Comparison of ENCODE assay signal across 8 cellular contexts in the genomic region with DNA sequence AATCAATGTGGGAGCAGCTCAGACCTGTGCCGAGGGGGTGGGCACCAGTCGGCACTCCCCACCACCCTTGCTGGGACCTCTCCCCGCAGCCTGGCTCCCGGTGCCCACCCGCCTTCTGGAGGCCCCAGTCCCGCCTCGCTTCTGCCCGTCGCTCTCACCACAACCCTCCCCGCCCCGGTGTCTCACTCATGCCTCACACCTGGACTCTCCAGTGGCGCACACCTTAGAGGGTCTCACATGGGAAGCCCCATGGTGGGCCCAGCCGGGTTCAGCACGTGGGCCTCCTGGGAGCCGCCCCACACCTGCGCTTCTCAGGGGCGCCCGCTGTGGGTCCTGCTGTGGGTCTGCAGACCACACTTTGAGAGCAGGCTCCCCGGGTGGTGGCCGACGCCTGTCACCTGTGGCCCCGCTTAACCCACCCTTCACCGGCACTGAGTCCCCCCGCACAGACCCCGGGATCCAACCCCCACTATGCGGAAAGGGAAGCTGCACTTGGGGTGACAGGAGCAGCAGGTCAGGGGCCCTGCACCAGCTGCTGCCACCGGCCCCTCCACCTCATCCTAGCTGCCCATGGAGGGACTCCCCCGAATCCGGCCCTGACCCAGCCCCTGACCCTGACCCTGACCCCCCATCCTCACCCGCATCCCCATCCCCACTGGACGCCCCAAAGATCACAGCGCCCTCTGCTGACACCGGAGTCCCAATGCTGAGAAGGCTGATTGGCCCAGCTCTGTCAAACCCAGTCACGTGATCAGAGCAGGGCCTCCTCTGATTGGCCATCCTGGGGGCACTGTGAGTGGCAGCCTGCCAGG. TPM values are rescaled to one million over a fixed set of nuclear protein-coding genes. Genes with fewer than 3 reads are reported as not detected.
DNase-seq lines count a peak whose midpoint lies in the region; FAIRE-seq and TF ChIP-seq lines count a peak whose summit lies in the region.

No MANE protein-coding gene starts in this region.

- H3K27me3 ChIP-seq in bronchial epithelial cell (ENCODE audit: control insufficient read depth, insufficient read depth, low read length): no peaks in the 10 kb centered on the region

- peak; percentile 27 for TF ChIP-seq CTCF in bronchial epithelial cell (IDR thresholded peaks at IDR 0.05; ENCODE audit: insufficient read depth, low read length, severe bottlenecking)

- no peaks in the 10 kb centered on the region for H3K36me3 ChIP-seq in bronchial epithelial cell (ENCODE audit: control insufficient read depth, insufficient read depth, low read length)

- peak; percentile 33 for DNase-seq in NCI-H2196 (lab: John Stamatoyannopoulos, UW; ENCODE audit: unreplicated experiment)
- DNase-seq in NCI-H2196 treated with DMSO at 0.1 percent for 48 hours (lab: John Stamatoyannopoulos, UW; ENCODE audit: unreplicated experiment): no peak
- DNase-seq in RPMI8226: peak; percentile 59
- DNase-seq in bronchial epithelial cell (ENCODE audit: low read depth): no peak
- peak; percentile 62 for DNase-seq in stimulated activated CD4-positive, alpha-beta T cell treated with anti-CD3 and anti-CD28 coated beads, Interleukin-1b, Interleukin-23, amount 100 ng/mL, for 48 hours
- DNase-seq in HPDE6-E6E7 (ENCODE audit: extremely low spot score): no peak
- DNase-seq in AML-193 (lab: John Stamatoyannopoulos, UW): no peak
- no peak for DNase-seq in C1 segment of cervical spinal cord (lab: John Stamatoyannopoulos, UW)

- no peak for FAIRE-seq in bronchial epithelial cell (lab: Jason Lieb, UNC)

- no peak overlapping the region for H3K4me3 ChIP-seq in bronchial epithelial cell (ENCODE audit: low read depth, low read length)

RNA-seq across cellular contexts. Expression of gene SLC38A10, which starts 27.4 kb away (rescaled TPM):
- total RNA-seq in bronchial epithelial cell: 35.5 and 49.2 TPM in 2 replicates

Comparison
In these comparisons a context has a peak if more than half of its experiments do, and no peak if none do; other contexts are left out.
1. DNase-seq: peak in NCI-H2196 (single experiment), RPMI8226 (single experiment) and stimulated activated CD4-positive, alpha-beta T cell treated with anti-CD3 and anti-CD28 coated beads, Interleukin-1b, Interleukin-23, amount 100 ng/mL, for 48 hours (single experiment); none in NCI-H2196 treated with DMSO at 0.1 percent for 48 hours (single experiment), bronchial epithelial cell (single experiment), HPDE6-E6E7 (single experiment), AML-193 (0 of 2) and C1 segment of cervical spinal cord (0 of 14).